In the genomic region with DNA sequence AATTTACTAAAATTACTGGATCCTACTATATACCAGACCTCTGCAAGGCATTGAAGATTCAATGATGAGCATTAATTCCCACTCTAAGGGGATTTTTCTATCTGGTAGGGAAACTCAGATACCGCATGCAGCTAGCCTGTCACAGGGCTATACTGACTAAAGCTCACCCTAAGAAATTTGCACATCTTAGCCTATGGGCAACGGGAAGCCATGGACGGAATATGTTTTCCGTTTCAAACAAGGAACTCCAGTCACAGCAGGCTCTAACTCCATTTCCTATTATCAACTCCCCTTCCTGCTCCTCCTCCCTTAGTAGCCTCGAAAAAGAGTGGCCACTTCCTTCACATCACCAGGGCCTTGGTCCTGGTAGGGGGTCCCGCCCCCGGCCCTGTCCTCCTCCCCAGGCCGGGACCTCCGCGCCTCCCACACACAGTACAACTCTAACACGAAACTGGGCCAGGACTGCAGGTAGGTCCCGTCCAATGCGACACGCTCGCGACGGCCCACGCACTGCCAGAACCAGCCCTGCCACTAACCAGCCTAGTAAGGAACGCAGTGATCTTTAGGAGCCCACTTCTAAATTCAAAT, we compare ENCODE assay signal across 8 cellular contexts. TPM values are rescaled to one million over a fixed set of nuclear protein-coding genes. Genes with fewer than 3 reads are reported as not detected.
DNase-seq lines count a peak whose midpoint lies in the region; ATAC-seq, FAIRE-seq and TF ChIP-seq lines count a peak whose summit lies in the region.

No MANE protein-coding gene starts in this region.

- H3K4me2 ChIP-seq in A549 (peak overlapping the region; percentile 85), PC-9 (peak overlapping the region; percentile 83)

- H3K4me1 ChIP-seq in A549 (peaks cover 10% of the 10 kb centered on the region; the same call in 2 of the 3 replicates), PC-9 (replicated peaks; ENCODE audit: insufficient read depth) (peaks cover 10% of the 10 kb centered on the region), mesodermal cell (ENCODE audit: control insufficient read depth, insufficient read depth, low read length, poor library complexity, severe bottlenecking) (no peaks in the 10 kb centered on the region), vagina (peaks cover 21% of the 10 kb centered on the region)

- H3K27ac ChIP-seq in A549 (peak overlapping the region; percentile 76 to 98), PC-9 (peak overlapping the region; percentile 53), coronary artery (peak overlapping the region; percentile 90 to 92), mesodermal cell (ENCODE audit: low read depth, low read length, severe bottlenecking) (peak overlapping the region; percentile 78), vagina (peak overlapping the region; percentile 96)

- H3K4me3 ChIP-seq in A549 (peak overlapping the region; percentile 68), PC-9 (peak overlapping the region; percentile 72), coronary artery (peak overlapping the region; percentile 93), mesodermal cell (ENCODE audit: extremely low read depth, insufficient read depth, low read length, poor library complexity, severe bottlenecking) (peak overlapping the region; percentile 97), vagina (peak overlapping the region; percentile 74 to 97)

- no peaks in the 10 kb centered on the region for H3K9me2 ChIP-seq in PC-9 (ENCODE audit: insufficient read depth)

- TSS peak; percentile 97 for BruUV-seq in PC-9 (replicated peaks; lab: Mats Ljungman, UMichigan)

- peak overlapping the region; percentile 95 for H2AFZ ChIP-seq in PC-9

- ATAC-seq in A549 (peak; percentile 58 to 64), GM18508 (IDR thresholded peaks at IDR 0.05; ENCODE audit: insufficient read depth, unreplicated experiment) (peak; percentile 23), HG03025 (IDR thresholded peaks at IDR 0.05; ENCODE audit: low FRiP score, unreplicated experiment) (peak; percentile 32)

- H3K79me2 ChIP-seq in PC-9 (ENCODE audit: low read depth), result peaks cover 25% of the 10 kb centered on the region

- intact Hi-C loops in PC-9 (cut with micrococcal nuclease; ENCODE audit: unreplicated experiment), result loop anchor here (1.0 to 10.0 kb wide), 3 partner anchors 19 to 52 kb away; partner anchors contain the start of gene ACTR1B
- intact Hi-C loops in vagina (cut with DNase I), result no loop called here

- WGBS in A549 (ENCODE audit: missing lambda C conversion rate), result 25% methylated on average over 15 of the region's 19 CpGs
- 13 to 17% methylated on average over 13 to 19 of the region's 19 CpGs for WGBS in mesodermal cell (ENCODE audit: insufficient coverage in 2 of 2), 2 experiments

- H4K20me1 ChIP-seq in PC-9 (ENCODE audit: insufficient read depth), result no peaks in the 10 kb centered on the region

- H3K36me3 ChIP-seq in PC-9 (ENCODE audit: low read depth) (peaks cover 23% of the 10 kb centered on the region), mesodermal cell (ENCODE audit: control insufficient read depth, insufficient read depth, low read length) (peaks cover 28% of the 10 kb centered on the region), vagina (peaks cover 0 to 23% of the 10 kb centered on the region in 2 donors)

- H3F3A ChIP-seq in PC-9 (ENCODE audit: insufficient read depth, low read depth), result peaks cover 23% of the 10 kb centered on the region; the same call in 1 of the 2 replicates

- TF ChIP-seq EP300 in A549 (IDR thresholded peaks at IDR 0.05), result no peak

- TF ChIP-seq CTCF in A549 (IDR thresholded peaks at IDR 0.05), result no peak
- no peak for TF ChIP-seq CTCF in PC-9 (conservative IDR thresholded peaks at IDR 0.05)
- no peak for TF ChIP-seq CTCF in coronary artery (IDR thresholded peaks at IDR 0.05)
- no peak for TF ChIP-seq CTCF in vagina (IDR thresholded peaks at IDR 0.05)

- POLR2A ChIA-PET in A549 (lab: Yijun Ruan, JAX) (interaction anchor here (0.6 to 2.5 kb wide), 7 partner anchors 12 to 1582 kb away, joined by 3 to 76 read pairs (median 5); partner anchors contain the start of gene ACTR1B), PC-9 (lab: Charles Lee; ENCODE audit: unreplicated experiment) (interaction anchor here (0.6 to 1.5 kb wide), 8 partner anchors 18 to 1263 kb away, joined by 3 to 67 read pairs (median 6); partner anchors contain the start of gene ACTR1B)

- no peak for FAIRE-seq in A549 (lab: Jason Lieb, UNC)

- H3K27me3 ChIP-seq in PC-9 (ENCODE audit: insufficient read depth, low read depth) (no peaks in the 10 kb centered on the region), vagina (no peaks in the 10 kb centered on the region)

- DNase-seq in A549 (ENCODE audit: low read depth in 1 of 2, low spot score in 1 of 2), result no peak
- no peak for DNase-seq in PC-9
- DNase-seq in coronary artery (ENCODE audit: low spot score), result no peak
- DNase-seq in vagina (ENCODE audit: extremely low spot score in 2 of 2), result no peak
- no peak for DNase-seq in T1000 (lab: John Stamatoyannopoulos, UW)

- CTCF ChIA-PET in A549 (lab: Yijun Ruan, JAX), result interaction anchor here (0.7 to 2.6 kb wide), 8 partner anchors 16 to 740 kb away, joined by 3 to 14 read pairs (median 4); partner anchors contain the start of gene ACTR1B
- CTCF ChIA-PET in PC-9 (lab: Charles Lee), result interaction anchor here (2.4 kb wide), 1 partner anchor 18 kb away, joined by 13 read pairs; the partner anchor contains the start of gene ACTR1B

- TF ChIP-seq POLR2A in A549 (IDR thresholded peaks at IDR 0.05; ENCODE audit: low read length) (no peak), vagina (IDR thresholded peaks at IDR 0.05) (no peak)

- no peaks in the 10 kb centered on the region for H3K9me3 ChIP-seq in A549
- no peaks in the 10 kb centered on the region for H3K9me3 ChIP-seq in PC-9 (ENCODE audit: insufficient read depth, low read depth)
- no peaks in the 10 kb centered on the region for H3K9me3 ChIP-seq in mesodermal cell (ENCODE audit: control insufficient read depth, low read length)
- H3K9me3 ChIP-seq in vagina, result no peaks in the 10 kb centered on the region

- TF ChIP-seq RAD21 in A549 (conservative IDR thresholded peaks at IDR 0.05 in 1 of 2, IDR thresholded peaks at IDR 0.05 in 1 of 2), result no peak

TF ChIP-seq in A549, 52 proteins besides CTCF, POLR2A, EP300 and RAD21:
- TF ChIP-seq PHF8 (IDR thresholded peaks at IDR 0.05; ENCODE audit: borderline replicate concordance, low read depth) (peak; percentile 23; the same call in 1 of the 2 replicates), TP53 (CRISPR knock-in tag; IDR thresholded peaks at IDR 0.05) (no peak)

RNA-seq across cellular contexts. Expression of gene COX5B, which starts 0.7 kb away (rescaled TPM):
- polyA plus RNA-seq in A549 (2011; rRNA removed) (332 and 343 TPM in 2 replicates), A549 (2017; fragmentation: RNase III; extraction: RNeasy Plus Mini Kit Qiagen cat#74134 plus additional on column Dnase treatment) (341 to 372 TPM (median 353 TPM) in 3 replicates)
- polyA plus RNA-seq in A549 (2012; cell fraction: cytosol; rRNA removed), result 543 and 608 TPM in 2 replicates
- polyA plus RNA-seq in A549 (2012; cell fraction: nucleus; rRNA removed), result 269 and 330 TPM in 2 replicates
- polyA minus RNA-seq in A549 (2011; rRNA and poly(A)+ RNA removed), result 32.8 and 39.3 TPM in 2 replicates
- total RNA-seq in PC-9 (2021) (310 and 345 TPM in 2 replicates), vagina (481 TPM)
- polyA plus RNA-seq in mesodermal cell (2013, experiment 1 of 2), result 297 TPM
- 259 TPM for polyA plus RNA-seq in mesodermal cell (2013, experiment 2 of 2)

RNA-seq across cellular contexts. Expression of gene ACTR1B, which starts 18.6 kb away (rescaled TPM):
- polyA plus RNA-seq in A549 (2011; rRNA removed), result 24.7 and 30.0 TPM in 2 replicates
- polyA plus RNA-seq in A549 (2012; cell fraction: cytosol; rRNA removed), result 43.3 and 54.6 TPM in 2 replicates
- polyA plus RNA-seq in A549 (2012; cell fraction: nucleus; rRNA removed), result 96.2 and 106 TPM in 2 replicates
- polyA plus RNA-seq in A549 (2017; fragmentation: RNase III; extraction: RNeasy Plus Mini Kit Qiagen cat#74134 plus additional on column Dnase treatment), result 33.5 to 42.0 TPM (median 37.6 TPM) in 3 replicates
- polyA minus RNA-seq in A549 (2011; rRNA and poly(A)+ RNA removed), result 42.7 and 43.5 TPM in 2 replicates
- total RNA-seq in PC-9 (2021), result 49.9 and 83.5 TPM in 2 replicates
- 88.4 TPM for polyA plus RNA-seq in mesodermal cell (2013, experiment 1 of 2)
- polyA plus RNA-seq in mesodermal cell (2013, experiment 2 of 2), result 77.1 TPM
- total RNA-seq in vagina, result 39.5 TPM

RNA-seq across cellular contexts. Expression of gene C2orf92, which starts 24.3 kb away (rescaled TPM):
- 2.3 and 2.7 TPM in 2 replicates for polyA plus RNA-seq in A549 (2011; rRNA removed)
- polyA plus RNA-seq in A549 (2012; cell fraction: cytosol; rRNA removed), result 0.52 and 0.53 TPM in 2 replicates
- polyA plus RNA-seq in A549 (2012; cell fraction: nucleus; rRNA removed), result 3.0 and 4.8 TPM in 2 replicates
- polyA plus RNA-seq in A549 (2017; fragmentation: RNase III; extraction: RNeasy Plus Mini Kit Qiagen cat#74134 plus additional on column Dnase treatment), result 1.1 to 1.9 TPM (median 1.8 TPM) in 3 replicates
- 2.1 and 3.3 TPM in 2 replicates for polyA minus RNA-seq in A549 (2011; rRNA and poly(A)+ RNA removed)
- 11.2 and 14.0 TPM in 2 replicates for total RNA-seq in PC-9 (2021)
- polyA plus RNA-seq in mesodermal cell (2013, experiment 1 of 2), result 4.6 TPM
- 5.8 TPM for polyA plus RNA-seq in mesodermal cell (2013, experiment 2 of 2)
- total RNA-seq in vagina, result 11.0 TPM

RNA-seq across cellular contexts. Expression of gene ANKRD36B, which starts 55.5 kb away (rescaled TPM):
- polyA plus RNA-seq in A549 (2011; rRNA removed) (10.8 and 13.9 TPM in 2 replicates), A549 (2017; fragmentation: RNase III; extraction: RNeasy Plus Mini Kit Qiagen cat#74134 plus additional on column Dnase treatment) (3.0 to 3.9 TPM (median 3.5 TPM) in 3 replicates)
- 1.5 TPM in 2 replicates for polyA plus RNA-seq in A549 (2012; cell fraction: cytosol; rRNA removed)
- 5.2 and 8.1 TPM in 2 replicates for polyA plus RNA-seq in A549 (2012; cell fraction: nucleus; rRNA removed)
- polyA minus RNA-seq in A549 (2011; rRNA and poly(A)+ RNA removed), result 28.5 and 41.5 TPM in 2 replicates
- total RNA-seq in PC-9 (2021) (26.2 and 34.0 TPM in 2 replicates), vagina (53.0 TPM)
- 7.5 TPM for polyA plus RNA-seq in mesodermal cell (2013, experiment 1 of 2)
- polyA plus RNA-seq in mesodermal cell (2013, experiment 2 of 2), result 12.0 TPM
